ENCODE assay signal across 7 cellular contexts in the genomic region with DNA sequence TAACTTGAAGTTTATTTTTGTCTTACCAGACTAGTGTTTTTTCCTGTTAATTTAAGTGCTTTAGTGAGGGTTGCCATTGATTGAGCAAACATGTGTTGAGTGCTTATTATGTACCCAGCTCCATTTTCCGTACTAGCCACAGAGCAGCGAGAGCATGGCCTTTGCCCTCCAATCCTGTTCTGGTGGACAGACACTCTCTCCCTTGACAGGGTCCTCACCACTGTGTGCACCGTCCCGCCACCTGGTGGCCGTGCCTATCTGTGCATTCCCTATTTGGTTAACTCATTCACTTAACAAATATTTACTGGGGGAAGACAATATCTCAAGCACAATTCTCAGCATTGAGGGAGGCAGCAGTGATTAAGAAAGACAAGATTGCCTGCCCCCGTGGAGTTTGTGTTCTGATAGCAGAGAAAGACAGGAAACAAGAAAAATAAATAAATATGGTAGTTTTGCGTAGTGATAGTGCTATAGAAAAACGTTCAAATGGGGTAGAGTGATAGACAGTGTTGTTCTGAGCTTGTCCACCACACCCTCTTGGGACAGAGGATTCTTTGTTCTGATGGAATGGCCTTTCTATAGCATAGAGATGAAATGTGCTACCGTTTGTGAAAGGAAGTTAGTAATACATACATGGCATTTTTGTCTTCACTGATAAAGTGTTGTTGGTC.
DNase-seq lines count a peak whose midpoint lies in the region; TF ChIP-seq lines count a peak whose summit lies in the region.

No MANE protein-coding gene starts in this region.

- TF ChIP-seq CTCF in GM10266 (IDR thresholded peaks at IDR 0.05; ENCODE audit: control insufficient read depth, insufficient read depth, low read depth, missing control alignments) (peak; percentile 85), HEK293 (tag by site-specific recombination; IDR thresholded peaks at IDR 0.05) (peak; percentile 39; the same call in 1 of the 2 replicates), retinal pigment epithelial cell (conservative IDR thresholded peaks at IDR 0.05; ENCODE audit: low read depth, low read length) (peak; percentile 97)

- DNase-seq in GM10266 (ENCODE audit: extremely low spot score) (peak; percentile 55), NCI-H748 treated with DMSO at 0.1 percent for 48 hours (lab: John Stamatoyannopoulos, UW) (peak; percentile 47), glomerular visceral epithelial cell (ENCODE audit: extremely low spot score) (peak; percentile 69), retinal pigment epithelial cell (ENCODE audit: low read depth) (no peak), NCI-H2196 (lab: John Stamatoyannopoulos, UW; ENCODE audit: unreplicated experiment) (no peak)
- peak; percentile 66 to 68 for DNase-seq in activated T-cell treated with anti-CD3 and anti-CD28 coated beads, Interleukin-2, amount 50 U/mL, for 48 hours

- CTCF ChIA-PET in HEK293 (lab: Yijun Ruan, JAX) = interaction anchor here (0.6 to 4.6 kb wide), 34 partner anchors 9 to 717 kb away, joined by 3 to 55 read pairs (median 4); partner anchors contain the start of gene CDH13

- no peak overlapping the region for H3K4me3 ChIP-seq in HEK293 (ENCODE audit: low read depth, low read length)
- H3K4me3 ChIP-seq in retinal pigment epithelial cell (ENCODE audit: low read length) = no peak overlapping the region

- no peaks in the 10 kb centered on the region for H3K4me1 ChIP-seq in HEK293 (ENCODE audit: control insufficient read depth, insufficient read depth, low read length)

- H3K9me3 ChIP-seq in HEK293 (ENCODE audit: control insufficient read depth, insufficient read depth, low read depth, low read length) = no peaks in the 10 kb centered on the region

- H3K27ac ChIP-seq in HEK293 (ENCODE audit: extremely low read depth, low read depth, low read length) = no peak overlapping the region

- POLR2A ChIA-PET in HEK293 (lab: Yijun Ruan, JAX) = no interaction called here

- no peaks in the 10 kb centered on the region for H3K36me3 ChIP-seq in HEK293 (ENCODE audit: control insufficient read depth in 2 of 2, insufficient read depth in 1 of 2, low read length in 2 of 2)

TF ChIP-seq in HEK293, 187 proteins besides CTCF, POLR2A, EP300 and RAD21:
- no peak for TF ChIP-seq SETDB1 (IDR thresholded peaks at IDR 0.05; ENCODE audit: insufficient read length, low read length)
- no peak for TF ChIP-seq TRIM28 (IDR thresholded peaks at IDR 0.05; ENCODE audit: borderline replicate concordance, low read length)
- no peak for TF ChIP-seq ZNF140 (tag by site-specific recombination; IDR thresholded peaks at IDR 0.05)
- no peak for TF ChIP-seq ZNF433 (tag by site-specific recombination; IDR thresholded peaks at IDR 0.05; ENCODE audit: low read depth)
- no peak for TF ChIP-seq PRDM1 (tag by site-specific recombination; IDR thresholded peaks at IDR 0.05)
- no peak for TF ChIP-seq ZNF596 (tag by site-specific recombination; IDR thresholded peaks at IDR 0.05)
- no peak for TF ChIP-seq ZNF341 (tag by site-specific recombination; IDR thresholded peaks at IDR 0.05; ENCODE audit: low read depth)
- TF ChIP-seq ZNF488 (tag by site-specific recombination; IDR thresholded peaks at IDR 0.05) = no peak
- no peak for TF ChIP-seq ZNF37A (tag by site-specific recombination; IDR thresholded peaks at IDR 0.05)
- TF ChIP-seq ZNF221 (tag by site-specific recombination; IDR thresholded peaks at IDR 0.05; ENCODE audit: borderline replicate concordance) = no peak

Comparison
In these comparisons a context has a peak if more than half of its experiments do, and no peak if none do; other contexts are left out.
1. DNase-seq: peak in GM10266 (single experiment), NCI-H748 treated with DMSO at 0.1 percent for 48 hours (single experiment), activated T-cell treated with anti-CD3 and anti-CD28 coated beads, Interleukin-2, amount 50 U/mL, for 48 hours (2 of 2) and glomerular visceral epithelial cell (single experiment); none in retinal pigment epithelial cell (single experiment) and NCI-H2196 (single experiment).
2. CTCF ChIP-seq: peak in every context shown above with its lines; median percentile 97 in retinal pigment epithelial cell; 85 in GM10266; 39 in HEK293.